31 cellular contexts compared by ENCODE assay signal in the genomic region with DNA sequence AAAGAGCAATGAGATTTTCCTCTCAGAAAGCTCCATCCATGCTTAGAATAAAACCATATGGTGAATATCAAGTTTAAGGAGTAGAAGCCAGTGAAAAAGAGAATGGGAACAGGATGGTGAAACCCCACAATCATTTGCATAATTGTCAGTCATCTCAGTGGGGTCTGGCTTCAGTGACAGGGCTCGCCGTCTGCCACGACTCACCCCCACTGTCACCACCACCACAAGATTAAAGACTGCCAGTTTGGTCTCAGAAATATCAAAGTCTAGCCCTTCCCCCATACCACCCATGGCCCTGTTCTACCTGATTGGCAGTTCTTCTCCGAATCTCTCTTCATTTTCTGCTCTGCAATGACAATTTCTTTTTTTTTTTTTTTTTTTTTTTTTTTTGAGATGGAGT.
DNase-seq lines count a peak whose midpoint lies in the region; ATAC-seq and TF ChIP-seq lines count a peak whose summit lies in the region.
"Had no signal": no experiment of that assay in that cellular context is flagged by ENCODE, and none has a peak within 500 bp of the region (broad histone marks: within the 10 kb centered on the region; RNA-seq: fewer than 3 reads in every experiment).

No MANE protein-coding gene starts in this region.

- intact Hi-C loops in head of caudate nucleus (cut with DNase I), result no loop called here

- H3K4me1 ChIP-seq in OCI-LY3 (ENCODE audit: low read length) (peaks cover 21% of the 10 kb centered on the region), subcutaneous abdominal adipose tissue (ENCODE audit: control insufficient read depth in 5 of 5, insufficient read depth in 5 of 5, low read length in 5 of 5) (peaks cover 12 to 38% (median 26%) of the 10 kb centered on the region in 5 donors)
- H3K4me1 ChIP-seq: prostate gland, SJSA1 had no signal

- H3K27me3 Mint-ChIP-seq in activated naive CD8-positive, alpha-beta T cell treated with anti-CD3 and anti-CD28 coated beads, Interleukin-2, amount 50 U/mL, for 24 hours, result no peaks in the 10 kb centered on the region
- H3K27me3 Mint-ChIP-seq in activated naive CD8-positive, alpha-beta T cell treated with anti-CD3 and anti-CD28 coated beads for 36 hours, result no peaks in the 10 kb centered on the region
- H3K27me3 Mint-ChIP-seq in activated T-helper 17 cell treated with anti-CD3 and anti-CD28 coated beads, Interleukin-2, amount 50 U/mL, for 72 hours, result no peaks in the 10 kb centered on the region
- H3K27me3 Mint-ChIP-seq: B cell; naive thymus-derived CD8-positive, alpha-beta T cell had no signal

- no peaks in the 10 kb centered on the region for H3K36me3 Mint-ChIP-seq in activated naive CD8-positive, alpha-beta T cell treated with anti-CD3 and anti-CD28 coated beads, Interleukin-2, amount 50 U/mL, for 24 hours (ENCODE audit: low read depth)
- no peaks in the 10 kb centered on the region for H3K36me3 Mint-ChIP-seq in activated naive CD8-positive, alpha-beta T cell treated with anti-CD3 and anti-CD28 coated beads for 36 hours
- H3K36me3 Mint-ChIP-seq in activated T-helper 17 cell treated with anti-CD3 and anti-CD28 coated beads, Interleukin-2, amount 50 U/mL, for 72 hours (ENCODE audit: low read depth), result no peaks in the 10 kb centered on the region
- H3K36me3 Mint-ChIP-seq: IgD-negative memory B cell; naive thymus-derived CD8-positive, alpha-beta T cell had no signal

- no peaks in the 10 kb centered on the region for H3K79me2 ChIP-seq in OCI-LY3 (ENCODE audit: low read length)
- H3K79me2 ChIP-seq: hepatocyte had no signal

- TF ChIP-seq CTCF in OCI-LY3 (IDR thresholded peaks at IDR 0.05; ENCODE audit: low read depth, low read length), result no peak

- no peaks in the 10 kb centered on the region for H4K20me1 ChIP-seq in OCI-LY3 (ENCODE audit: insufficient read depth, low read length)

- H3K9me3 Mint-ChIP-seq in activated naive CD8-positive, alpha-beta T cell treated with anti-CD3 and anti-CD28 coated beads, Interleukin-2, amount 50 U/mL, for 24 hours, result no peaks in the 10 kb centered on the region
- no peaks in the 10 kb centered on the region for H3K9me3 Mint-ChIP-seq in activated naive CD8-positive, alpha-beta T cell treated with anti-CD3 and anti-CD28 coated beads for 36 hours
- H3K9me3 Mint-ChIP-seq in activated T-helper 17 cell treated with anti-CD3 and anti-CD28 coated beads, Interleukin-2, amount 50 U/mL, for 72 hours, result no peaks in the 10 kb centered on the region
- H3K9me3 Mint-ChIP-seq: IgD-negative memory B cell; naive thymus-derived CD8-positive, alpha-beta T cell had no signal

- H3K4me3 ChIP-seq in OCI-LY3 (ENCODE audit: low read length) (peak overlapping the region; percentile 42), subcutaneous abdominal adipose tissue (ENCODE audit: low read depth in 1 of 5, low read length in 5 of 5) (no peak overlapping the region)
- H3K4me3 ChIP-seq: dorsolateral prefrontal cortex, GM23248, hepatocyte, lower lobe of right lung, prostate gland, SJSA1, tibial nerve had no signal

- H2AFZ ChIP-seq in OCI-LY3 (ENCODE audit: low read depth, low read length), result no peak overlapping the region
- H2AFZ ChIP-seq: GM23248, hepatocyte had no signal

- no peak for DNase-seq in activated naive CD8-positive, alpha-beta T cell treated with anti-CD3 and anti-CD28 coated beads, Interleukin-2, amount 50 U/mL, for 24 hours
- DNase-seq in activated naive CD8-positive, alpha-beta T cell treated with anti-CD3 and anti-CD28 coated beads for 36 hours, result no peak
- no peak for DNase-seq in head of caudate nucleus
- DNase-seq: ACHN; activated CD4-positive, alpha-beta T cell treated with anti-CD3 and anti-CD28 coated beads, Interleukin-2, amount 50 U/mL, for 1 hour; activated naive CD4-positive, alpha-beta T cell; activated T-cell treated with anti-CD3 and anti-CD28 coated beads, Interleukin-2, amount 50 U/mL, for 48 hours; brain microvascular endothelial cell; DMS 273 treated with DMSO at 0.1 percent for 48 hours; foreskin melanocyte; GM23248; lower lobe of right lung; naive thymus-derived CD8-positive, alpha-beta T cell; NCI-H1105; NCI-H187 treated with DMSO at 0.1 percent for 48 hours; RPMI8226; stimulated activated CD4-positive, alpha-beta T cell treated with anti-CD3 and anti-CD28 coated beads, Interleukin-4, amount 100 ng/mL, for 24 hours; T1000 had no signal

- no peak overlapping the region for H3K27ac ChIP-seq in OCI-LY3 (ENCODE audit: low read length)
- H3K27ac ChIP-seq in subcutaneous abdominal adipose tissue (ENCODE audit: low read depth, low read length), result peak overlapping the region; percentile 50
- H3K27ac ChIP-seq: brain microvascular endothelial cell, GM23248, hepatocyte, lower lobe of right lung, prostate gland, SJSA1, WERI-Rb-1 had no signal

- peaks cover 4% of the 10 kb centered on the region for H3K4me1 Mint-ChIP-seq in activated naive CD8-positive, alpha-beta T cell treated with anti-CD3 and anti-CD28 coated beads, Interleukin-2, amount 50 U/mL, for 24 hours
- peaks cover 18% of the 10 kb centered on the region for H3K4me1 Mint-ChIP-seq in activated naive CD8-positive, alpha-beta T cell treated with anti-CD3 and anti-CD28 coated beads for 36 hours
- H3K4me1 Mint-ChIP-seq in activated T-helper 17 cell treated with anti-CD3 and anti-CD28 coated beads, Interleukin-2, amount 50 U/mL, for 72 hours, result peaks cover 6% of the 10 kb centered on the region

- H3K27me3 ChIP-seq in OCI-LY3 (ENCODE audit: low read depth, low read length) (peaks cover 25% of the 10 kb centered on the region), subcutaneous abdominal adipose tissue (ENCODE audit: control insufficient read depth in 5 of 5, insufficient read depth in 4 of 5, low read length in 5 of 5) (no peaks in the 10 kb centered on the region)
- H3K27me3 ChIP-seq: brain microvascular endothelial cell, dorsolateral prefrontal cortex, hepatocyte, SJSA1, tibial nerve had no signal

- H3K9ac ChIP-seq in OCI-LY3 (ENCODE audit: low read length) (no peak overlapping the region), subcutaneous abdominal adipose tissue (ENCODE audit: low read length in 5 of 5) (no peak overlapping the region)
- H3K9ac ChIP-seq: GM23248 had no signal

- peak; percentile 29 for ATAC-seq in activated naive CD8-positive, alpha-beta T cell treated with anti-CD3 and anti-CD28 coated beads, Interleukin-2, amount 50 U/mL, for 24 hours
- ATAC-seq in HG02885 (IDR thresholded peaks at IDR 0.05; ENCODE audit: poor library complexity, unreplicated experiment) (peak; percentile 53), GM18873 (IDR thresholded peaks at IDR 0.05; ENCODE audit: low FRiP score, unreplicated experiment) (no peak)
- no peak for ATAC-seq in activated T-helper 17 cell treated with anti-CD3 and anti-CD28 coated beads, Interleukin-2, amount 50 U/mL, for 72 hours (replicated peaks)
- ATAC-seq: lower lobe of right lung; naive thymus-derived CD8-positive, alpha-beta T cell had no signal

- no peak overlapping the region for H3K4me3 Mint-ChIP-seq in activated naive CD8-positive, alpha-beta T cell treated with anti-CD3 and anti-CD28 coated beads, Interleukin-2, amount 50 U/mL, for 24 hours
- H3K4me3 Mint-ChIP-seq in activated naive CD8-positive, alpha-beta T cell treated with anti-CD3 and anti-CD28 coated beads for 36 hours, result no peak overlapping the region
- H3K4me3 Mint-ChIP-seq in activated T-helper 17 cell treated with anti-CD3 and anti-CD28 coated beads, Interleukin-2, amount 50 U/mL, for 72 hours, result no peak overlapping the region
- H3K4me3 Mint-ChIP-seq: B cell; naive thymus-derived CD8-positive, alpha-beta T cell had no signal

- no peak overlapping the region for H3K27ac Mint-ChIP-seq in activated naive CD8-positive, alpha-beta T cell treated with anti-CD3 and anti-CD28 coated beads, Interleukin-2, amount 50 U/mL, for 24 hours
- H3K27ac Mint-ChIP-seq in activated naive CD8-positive, alpha-beta T cell treated with anti-CD3 and anti-CD28 coated beads for 36 hours, result no peak overlapping the region
- H3K27ac Mint-ChIP-seq in activated T-helper 17 cell treated with anti-CD3 and anti-CD28 coated beads, Interleukin-2, amount 50 U/mL, for 72 hours, result no peak overlapping the region
- H3K27ac Mint-ChIP-seq: B cell, IgD-negative memory B cell had no signal

- H3K9me3 ChIP-seq in OCI-LY3 (ENCODE audit: insufficient read depth, low read length) (peaks cover 5% of the 10 kb centered on the region; the same call in 1 of the 2 replicates), subcutaneous abdominal adipose tissue (ENCODE audit: control insufficient read depth in 5 of 5, low read length in 5 of 5) (no peaks in the 10 kb centered on the region)
- H3K9me3 ChIP-seq: lower lobe of right lung, prostate gland, SJSA1, tibial nerve had no signal

- peak overlapping the region; percentile 58 for H3K4me2 ChIP-seq in OCI-LY3 (ENCODE audit: low read length)
- H3K4me2 ChIP-seq: hepatocyte had no signal

- no peaks in the 10 kb centered on the region for H3K36me3 ChIP-seq in OCI-LY3 (replicated peaks; ENCODE audit: low read depth, low read length)
- peaks cover 0 to 13% (median 6%) of the 10 kb centered on the region in 5 donors for H3K36me3 ChIP-seq in subcutaneous abdominal adipose tissue (ENCODE audit: control insufficient read depth in 5 of 5, insufficient read depth in 5 of 5, low read length in 5 of 5)
- H3K36me3 ChIP-seq: brain microvascular endothelial cell, prostate gland, SJSA1, WERI-Rb-1 had no signal

Comparison
In these comparisons a context has a peak if more than half of its experiments do, and no peak if none do; other contexts are left out.
1. ATAC-seq: peak in activated naive CD8-positive, alpha-beta T cell treated with anti-CD3 and anti-CD28 coated beads, Interleukin-2, amount 50 U/mL, for 24 hours (single experiment) and HG02885 (single experiment); none in activated T-helper 17 cell treated with anti-CD3 and anti-CD28 coated beads, Interleukin-2, amount 50 U/mL, for 72 hours (single experiment) and GM18873 (single experiment).